12 cellular contexts compared by ENCODE assay signal in the genomic region with DNA sequence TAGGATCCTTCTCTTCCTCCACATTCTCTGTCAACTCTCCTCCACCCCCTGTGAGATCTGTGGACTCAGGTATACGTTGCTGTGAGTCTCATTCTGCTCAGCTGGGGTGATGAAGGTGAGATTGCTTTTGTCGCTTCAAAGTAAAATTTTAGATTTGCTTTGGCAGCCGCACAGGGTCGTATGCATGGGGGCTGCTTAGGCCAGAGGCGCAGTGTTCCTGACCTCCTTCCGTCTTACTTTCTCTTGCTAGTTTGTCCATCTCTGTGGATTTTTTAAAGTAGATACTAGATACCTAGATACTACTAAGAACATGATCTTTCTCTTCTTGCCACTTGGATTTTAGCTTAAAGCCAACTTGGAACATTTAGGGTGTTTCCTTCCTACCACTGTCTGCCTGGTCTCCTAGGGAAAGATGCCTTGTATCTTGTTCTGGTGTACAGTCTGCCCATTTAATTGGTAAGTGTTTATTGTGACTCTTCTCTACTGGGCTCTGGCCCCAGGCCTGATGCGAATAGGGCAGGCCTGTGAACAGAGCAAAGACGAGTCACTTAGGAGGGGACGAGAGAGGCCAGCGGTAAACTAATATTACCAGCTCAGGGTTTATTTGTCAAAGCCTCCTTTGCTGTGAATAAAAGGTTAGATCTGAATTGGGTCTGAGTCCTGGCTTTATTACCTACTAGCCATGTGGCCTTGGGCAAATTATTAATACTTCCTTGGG. TPM values are rescaled to one million over a fixed set of nuclear protein-coding genes. Genes with fewer than 3 reads are reported as not detected.
DNase-seq lines count a peak whose midpoint lies in the region; ATAC-seq and TF ChIP-seq lines count a peak whose summit lies in the region.
"Had no signal": no experiment of that assay in that cellular context is flagged by ENCODE, and none has a peak within 500 bp of the region (broad histone marks: within the 10 kb centered on the region; RNA-seq: fewer than 3 reads in every experiment).

No MANE protein-coding gene starts in this region.

- H3K79me2 ChIP-seq in GM23338 (replicated peaks; ENCODE audit: insufficient read depth) = peaks cover 93% of the 10 kb centered on the region

- H3K27me3 Mint-ChIP-seq in Caco-2 (ENCODE audit: insufficient read depth, unreplicated experiment) = no peaks in the 10 kb centered on the region
- no peaks in the 10 kb centered on the region for H3K27me3 Mint-ChIP-seq in activated T-helper 1 cell treated with anti-CD3 and anti-CD28 coated beads, Interleukin-12 subunit alpha, Interleukin-12 subunit beta, Interleukin-2, Interleukin-4 antibody, amounts not matched to agents 30 ng/mL and 10 ng/mL and 1 ng/mL, durations not matched to agents 14 hours and 24 hours and 36 hours (ENCODE audit: insufficient read depth)
- no peaks in the 10 kb centered on the region for H3K27me3 Mint-ChIP-seq in natural killer cell (ENCODE audit: low read depth in 2 of 2)
- peaks cover 4% of the 10 kb centered on the region for H3K27me3 Mint-ChIP-seq in GM23338 (ENCODE audit: insufficient read depth, low read depth, poor library complexity)

- no peak overlapping the region for H3K4me3 ChIP-seq in Caco-2 (ENCODE audit: low read depth, low read length)
- H3K4me3 ChIP-seq in GM23338 = no peak overlapping the region
- no peak overlapping the region for H3K4me3 ChIP-seq in prostate gland
- H3K4me3 ChIP-seq: testis had no signal

- H3K36me3 ChIP-seq in Caco-2 (ENCODE audit: control insufficient read depth, insufficient read depth, low read length) (no peaks in the 10 kb centered on the region), GM23338 (ENCODE audit: insufficient read depth) (no peaks in the 10 kb centered on the region), prostate gland (no peaks in the 10 kb centered on the region)

- DNase-seq in Caco-2 = no peak
- no peak for DNase-seq in activated T-helper 1 cell treated with anti-CD3 and anti-CD28 coated beads, Interleukin-12 subunit alpha, Interleukin-12 subunit beta, Interleukin-2, Interleukin-4 antibody, amounts not matched to agents 30 ng/mL and 10 ng/mL and 1 ng/mL, durations not matched to agents 14 hours and 24 hours and 36 hours (ENCODE audit: low spot score)
- no peak for DNase-seq in natural killer cell
- no peak for DNase-seq in GM23338 (ENCODE audit: low spot score)
- no peak for DNase-seq in NCI-H2029 (lab: John Stamatoyannopoulos, UW)
- no peak for DNase-seq in SHP77 (lab: John Stamatoyannopoulos, UW)
- no peak for DNase-seq in prostate gland (ENCODE audit: low spot score)
- DNase-seq: testis had no signal

- WGBS in prostate gland = 83% methylated on average over 10 of the region's 10 CpGs

- no peak for TF ChIP-seq CTCF in Caco-2 (IDR thresholded peaks at IDR 0.05; ENCODE audit: insufficient read depth in 1 of 2, low read depth in 1 of 2, low read length in 1 of 2, severe bottlenecking in 1 of 2, unreplicated experiment in 1 of 2)
- TF ChIP-seq CTCF in natural killer cell (IDR thresholded peaks at IDR 0.05) = no peak
- no peak for TF ChIP-seq CTCF in GM23338 (conservative IDR thresholded peaks at IDR 0.05; ENCODE audit: low read depth in 2 of 2)
- TF ChIP-seq CTCF in prostate gland (IDR thresholded peaks at IDR 0.05) = no peak

- no peak overlapping the region for H2AFZ ChIP-seq in GM23338

- H3F3A ChIP-seq in GM23338 (replicated peaks; ENCODE audit: low read depth) = no peaks in the 10 kb centered on the region

- POLR2A ChIA-PET in Caco-2 (lab: Charles Lee) = no interaction called here

- peaks cover 27% of the 10 kb centered on the region for H4K20me1 ChIP-seq in GM23338 (replicated peaks; ENCODE audit: insufficient read depth)

- H3K27me3 ChIP-seq in Caco-2 (replicated peaks; ENCODE audit: control insufficient read depth, insufficient read depth, low read length) = no peaks in the 10 kb centered on the region
- no peaks in the 10 kb centered on the region for H3K27me3 ChIP-seq in GM23338 (ENCODE audit: insufficient read depth)
- H3K27me3 ChIP-seq in prostate gland (replicated peaks; ENCODE audit: insufficient read depth) = no peaks in the 10 kb centered on the region
- H3K27me3 ChIP-seq: testis had no signal

- H3K9me2 ChIP-seq in GM23338 (ENCODE audit: insufficient read depth) = no peaks in the 10 kb centered on the region

- H3K27ac ChIP-seq in GM23338 (ENCODE audit: low read depth) (no peak overlapping the region), prostate gland (no peak overlapping the region)
- H3K27ac ChIP-seq: testis had no signal

- H3K4me1 Mint-ChIP-seq in Caco-2 (ENCODE audit: low read depth, unreplicated experiment) = peaks cover 42% of the 10 kb centered on the region
- H3K4me1 Mint-ChIP-seq in activated T-helper 1 cell treated with anti-CD3 and anti-CD28 coated beads, Interleukin-12 subunit alpha, Interleukin-12 subunit beta, Interleukin-2, Interleukin-4 antibody, amounts not matched to agents 30 ng/mL and 10 ng/mL and 1 ng/mL, durations not matched to agents 14 hours and 24 hours and 36 hours (ENCODE audit: low read depth) = peaks cover 87% of the 10 kb centered on the region
- peaks cover 87 to 90% of the 10 kb centered on the region in 2 donors for H3K4me1 Mint-ChIP-seq in natural killer cell
- peaks cover 9% of the 10 kb centered on the region for H3K4me1 Mint-ChIP-seq in GM23338

- ATAC-seq in HG02571 (IDR thresholded peaks at IDR 0.05; ENCODE audit: unreplicated experiment) (peak; percentile 19), natural killer cell (no peak), GM23338 (no peak)

- peak overlapping the region; percentile 13 for H3K27ac Mint-ChIP-seq in Caco-2 (ENCODE audit: unreplicated experiment)
- peak overlapping the region; percentile 74 for H3K27ac Mint-ChIP-seq in activated T-helper 1 cell treated with anti-CD3 and anti-CD28 coated beads, Interleukin-12 subunit alpha, Interleukin-12 subunit beta, Interleukin-2, Interleukin-4 antibody, amounts not matched to agents 30 ng/mL and 10 ng/mL and 1 ng/mL, durations not matched to agents 14 hours and 24 hours and 36 hours
- H3K27ac Mint-ChIP-seq in natural killer cell = peak overlapping the region; percentile 92 to 94
- H3K27ac Mint-ChIP-seq in GM23338 = no peak overlapping the region

- no peak overlapping the region for H3K4me2 ChIP-seq in GM23338

- H3K4me3 Mint-ChIP-seq in Caco-2 (ENCODE audit: unreplicated experiment) (no peak overlapping the region), natural killer cell (peak overlapping the region; percentile 84), GM23338 (no peak overlapping the region)
- peak overlapping the region; percentile 47 for H3K4me3 Mint-ChIP-seq in activated T-helper 1 cell treated with anti-CD3 and anti-CD28 coated beads, Interleukin-12 subunit alpha, Interleukin-12 subunit beta, Interleukin-2, Interleukin-4 antibody, amounts not matched to agents 30 ng/mL and 10 ng/mL and 1 ng/mL, durations not matched to agents 14 hours and 24 hours and 36 hours

- no peaks in the 10 kb centered on the region for H3K9me3 Mint-ChIP-seq in Caco-2 (ENCODE audit: unreplicated experiment)
- H3K9me3 Mint-ChIP-seq in activated T-helper 1 cell treated with anti-CD3 and anti-CD28 coated beads, Interleukin-12 subunit alpha, Interleukin-12 subunit beta, Interleukin-2, Interleukin-4 antibody, amounts not matched to agents 30 ng/mL and 10 ng/mL and 1 ng/mL, durations not matched to agents 14 hours and 24 hours and 36 hours = no peaks in the 10 kb centered on the region
- H3K9me3 Mint-ChIP-seq in natural killer cell = no peaks in the 10 kb centered on the region
- no peaks in the 10 kb centered on the region; the same call in 2 of the 3 replicates for H3K9me3 Mint-ChIP-seq in GM23338

- peaks cover 17% of the 10 kb centered on the region; the same call in 1 of the 2 replicates for H3K4me1 ChIP-seq in Caco-2
- H3K4me1 ChIP-seq in GM23338 (ENCODE audit: insufficient read depth) = no peaks in the 10 kb centered on the region
- H3K4me1 ChIP-seq in prostate gland (replicated peaks) = peaks cover 11% of the 10 kb centered on the region

- CTCF ChIA-PET in Caco-2 (lab: Charles Lee) = no interaction called here

- no peak for TF ChIP-seq POLR2A in prostate gland (IDR thresholded peaks at IDR 0.05)

- H3K9me3 ChIP-seq in Caco-2 (no peaks in the 10 kb centered on the region), prostate gland (no peaks in the 10 kb centered on the region)
- H3K9me3 ChIP-seq: testis had no signal

- intact Hi-C loops in Caco-2 (cut with micrococcal nuclease; ENCODE audit: unreplicated experiment) = no loop called here
- intact Hi-C loops in activated T-helper 1 cell treated with anti-CD3 and anti-CD28 coated beads, Interleukin-12 subunit alpha, Interleukin-12 subunit beta, Interleukin-2, Interleukin-4 antibody, amounts not matched to agents 30 ng/mL and 10 ng/mL and 1 ng/mL, durations not matched to agents 14 hours and 24 hours and 36 hours (cut with micrococcal nuclease) = no loop called here
- intact Hi-C loops in natural killer cell (cut with micrococcal nuclease) = loop anchor here (2.0 kb wide), 1 partner anchor 14 kb away; no protein-coding TSS in a partner anchor
- intact Hi-C loops in prostate gland (cut with DNase I) = loop anchor here (10.0 kb wide), 1 partner anchor 82 kb away; the partner anchor contains the start of gene DYRK3

- no peaks in the 10 kb centered on the region for H3K36me3 Mint-ChIP-seq in Caco-2 (ENCODE audit: insufficient read depth, unreplicated experiment)
- H3K36me3 Mint-ChIP-seq in activated T-helper 1 cell treated with anti-CD3 and anti-CD28 coated beads, Interleukin-12 subunit alpha, Interleukin-12 subunit beta, Interleukin-2, Interleukin-4 antibody, amounts not matched to agents 30 ng/mL and 10 ng/mL and 1 ng/mL, durations not matched to agents 14 hours and 24 hours and 36 hours (ENCODE audit: low read depth) = peaks cover 10% of the 10 kb centered on the region
- no peaks in the 10 kb centered on the region for H3K36me3 Mint-ChIP-seq in natural killer cell
- no peaks in the 10 kb centered on the region for H3K36me3 Mint-ChIP-seq in GM23338 (ENCODE audit: low read depth)

- no TSS peak for BruUV-seq in Caco-2 (replicated peaks; lab: Mats Ljungman, UMichigan)

RNA-seq across cellular contexts. Expression of gene MAPKAPK2, which starts 32.0 kb away (rescaled TPM):
- total RNA-seq in Caco-2 (2022) (88.2 and 96.8 TPM in 2 replicates), natural killer cell (100 to 1,000 TPM; 137 to 197 (median 178) TPM), prostate gland (10 to 100 TPM; 27.1 to 67.0 TPM)
- total RNA-seq in activated T-helper 1 cell treated with anti-CD3 and anti-CD28 coated beads, Interleukin-12 subunit alpha, Interleukin-12 subunit beta, Interleukin-2, Interleukin-4 antibody, amounts not matched to agents 30 ng/mL and 10 ng/mL and 1 ng/mL, durations not matched to agents 14 hours and 24 hours and 36 hours = 117 and 120 TPM in 2 replicates
- 30.4 and 32.1 TPM in 2 replicates for total RNA-seq in GM23338 (2014; rRNA removed; shearing (Covaris generic))
- 9.6 and 10.1 TPM in 2 replicates for polyA plus RNA-seq in GM23338 (2016; fragmentation: Nextera tagmentation; extraction: Ambion mirVana)

RNA-seq across cellular contexts. Expression of gene IL19, which starts 53.9 kb away (rescaled TPM):
- total RNA-seq in Caco-2 (2022) = not detected in 2 replicates
- total RNA-seq in activated T-helper 1 cell treated with anti-CD3 and anti-CD28 coated beads, Interleukin-12 subunit alpha, Interleukin-12 subunit beta, Interleukin-2, Interleukin-4 antibody, amounts not matched to agents 30 ng/mL and 10 ng/mL and 1 ng/mL, durations not matched to agents 14 hours and 24 hours and 36 hours = not detected in 2 replicates
- not detected for total RNA-seq in natural killer cell
- total RNA-seq in GM23338 (2014; rRNA removed; shearing (Covaris generic)) = not detected in 2 replicates
- polyA plus RNA-seq in GM23338 (2016; fragmentation: Nextera tagmentation; extraction: Ambion mirVana) = not detected in 2 replicates
- total RNA-seq in prostate gland = not detected
- total RNA-seq: activated CD8-positive, alpha-beta memory T cell treated with anti-CD3 and anti-CD28 coated beads for 36 hours; kidney epithelial cell; LHCN-M2; testis had no signal

RNA-seq across cellular contexts. Expression of gene IL10, which starts 55.6 kb away (rescaled TPM):
- not detected in 2 replicates for total RNA-seq in Caco-2 (2022)
- total RNA-seq in activated T-helper 1 cell treated with anti-CD3 and anti-CD28 coated beads, Interleukin-12 subunit alpha, Interleukin-12 subunit beta, Interleukin-2, Interleukin-4 antibody, amounts not matched to agents 30 ng/mL and 10 ng/mL and 1 ng/mL, durations not matched to agents 14 hours and 24 hours and 36 hours = 4.4 and 5.0 TPM in 2 replicates
- total RNA-seq in natural killer cell = 1 to 10 TPM in 1 of 3 donors, not detected in 2; 1.0 TPM
- not detected in 2 replicates for total RNA-seq in GM23338 (2014; rRNA removed; shearing (Covaris generic))
- polyA plus RNA-seq in GM23338 (2016; fragmentation: Nextera tagmentation; extraction: Ambion mirVana) = not detected in 2 replicates
- total RNA-seq in prostate gland = not detected
- total RNA-seq: kidney epithelial cell, LHCN-M2 had no signal

Comparison
In these comparisons a context has a peak if more than half of its experiments do, and no peak if none do; other contexts are left out.
1. H3K4me3 Mint-ChIP-seq: peak in activated T-helper 1 cell treated with anti-CD3 and anti-CD28 coated beads, Interleukin-12 subunit alpha, Interleukin-12 subunit beta, Interleukin-2, Interleukin-4 antibody, amounts not matched to agents 30 ng/mL and 10 ng/mL and 1 ng/mL, durations not matched to agents 14 hours and 24 hours and 36 hours (single experiment) and natural killer cell (single experiment); none in Caco-2 (single experiment) and GM23338 (single experiment).
2. intact Hi-C loops: an anchor here in natural killer cell (2.0 kb wide) and prostate gland (10.0 kb wide); none called in Caco-2 and activated T-helper 1 cell treated with anti-CD3 and anti-CD28 coated beads, Interleukin-12 subunit alpha, Interleukin-12 subunit beta, Interleukin-2, Interleukin-4 antibody, amounts not matched to agents 30 ng/mL and 10 ng/mL and 1 ng/mL, durations not matched to agents 14 hours and 24 hours and 36 hours.